In genomic region chr16:1929105-1929504, GRCh38 we compare ENCODE assay signal across 8 cellular contexts. TPM values are rescaled to one million over a fixed set of nuclear protein-coding genes. Genes with fewer than 3 reads are reported as not detected.
DNase-seq lines count a peak whose midpoint lies in the region; ATAC-seq, FAIRE-seq and TF ChIP-seq lines count a peak whose summit lies in the region.

No MANE protein-coding gene starts in this region.

- no peaks in the 10 kb centered on the region for H3K27me3 ChIP-seq in ascending aorta
- peaks cover 3% of the 10 kb centered on the region for H3K27me3 ChIP-seq in keratinocyte (ENCODE audit: control insufficient read depth, extremely low read depth, insufficient read depth, low read length)
- peaks cover 0 to 33% (median 0%) of the 10 kb centered on the region in 3 donors for H3K27me3 ChIP-seq in stomach

- H3K4me3 ChIP-seq in NB4 (ENCODE audit: low read depth, low read length): no peak overlapping the region
- peak overlapping the region; percentile 64 to 75 for H3K4me3 ChIP-seq in ascending aorta
- peak overlapping the region in 2 of 3 experiments; percentile 35 to 53 for H3K4me3 ChIP-seq in keratinocyte (ENCODE audit: control insufficient read depth in 2 of 3, extremely low read depth in 1 of 3, insufficient read depth in 2 of 3, low read depth in 1 of 3, low read length in 3 of 3)
- peak overlapping the region; percentile 58 to 68 (median 64) for H3K4me3 ChIP-seq in stomach

- H3K36me3 ChIP-seq in ascending aorta (no peaks in the 10 kb centered on the region), keratinocyte (ENCODE audit: control insufficient read depth in 2 of 2, extremely low read depth in 1 of 2, insufficient read depth in 2 of 2, low read length in 2 of 2) (no peaks in the 10 kb centered on the region), stomach (no peaks in the 10 kb centered on the region)

- H3K27me3 Mint-ChIP-seq in activated naive CD4-positive, alpha-beta T cell treated with anti-CD3 and anti-CD28 coated beads, Interleukin-2, amount 10 ng/mL, durations not matched to agents 7 days and 5 days: peaks cover 45% of the 10 kb centered on the region

- peaks cover 4% of the 10 kb centered on the region for H3K4me1 Mint-ChIP-seq in activated naive CD4-positive, alpha-beta T cell treated with anti-CD3 and anti-CD28 coated beads, Interleukin-2, amount 10 ng/mL, durations not matched to agents 7 days and 5 days

- peak overlapping the region; percentile 54 for H3K4me2 ChIP-seq in keratinocyte (ENCODE audit: control insufficient read depth, extremely low read depth, insufficient read depth, low read depth, low read length)

- TF ChIP-seq CTCF in NB4 (IDR thresholded peaks at IDR 0.05; ENCODE audit: low read depth, low read length) (no peak), ascending aorta (IDR thresholded peaks at IDR 0.05) (no peak), keratinocyte (optimal IDR thresholded peaks at IDR 0.05 in 1 of 3, IDR thresholded peaks at IDR 0.05 in 1 of 3, conservative IDR thresholded peaks at IDR 0.05 in 1 of 3; ENCODE audit: extremely low read depth in 1 of 3, insufficient read depth in 2 of 3, low read length in 3 of 3) (no peak), stomach (IDR thresholded peaks at IDR 0.05) (no peak)

- H3K9me3 Mint-ChIP-seq in activated naive CD4-positive, alpha-beta T cell treated with anti-CD3 and anti-CD28 coated beads, Interleukin-2, amount 10 ng/mL, durations not matched to agents 7 days and 5 days: no peaks in the 10 kb centered on the region

- dilution Hi-C loops in keratinocyte (cut with MboI; ENCODE audit: extremely low pct_ligation_motif_present, low sequenced_read_pairs): no loop called here

- no peak for ATAC-seq in GM18502 (IDR thresholded peaks at IDR 0.05; ENCODE audit: poor library complexity, unreplicated experiment)

- H4K20me1 ChIP-seq in keratinocyte (ENCODE audit: control insufficient read depth, extremely low read depth, insufficient read depth, low read length): no peaks in the 10 kb centered on the region

- no peaks in the 10 kb centered on the region for H3K79me2 ChIP-seq in keratinocyte (ENCODE audit: control insufficient read depth, insufficient read depth, low read length)

- peak; percentile 39 for DNase-seq in activated naive CD4-positive, alpha-beta T cell treated with anti-CD3 and anti-CD28 coated beads, Interleukin-2, amount 10 ng/mL, durations not matched to agents 7 days and 5 days
- DNase-seq in activated naive CD4-positive, alpha-beta T cell (lab: John Stamatoyannopoulos, UW): no peak
- DNase-seq in NB4 (ENCODE audit: low read depth): peak; percentile 47
- DNase-seq in ascending aorta (ENCODE audit: low spot score in 2 of 2): no peak
- DNase-seq in keratinocyte (ENCODE audit: low read depth, low spot score): no peak
- no peak for DNase-seq in stomach
- DNase-seq in retina: no peak

- H2AFZ ChIP-seq in keratinocyte (ENCODE audit: control insufficient read depth, low read length): peak overlapping the region; percentile 69

- peak overlapping the region; percentile 63 for H3K4me3 Mint-ChIP-seq in activated naive CD4-positive, alpha-beta T cell treated with anti-CD3 and anti-CD28 coated beads, Interleukin-2, amount 10 ng/mL, durations not matched to agents 7 days and 5 days

- TF ChIP-seq POLR2A in NB4 (IDR thresholded peaks at IDR 0.05; ENCODE audit: extremely low read depth, insufficient read length): no peak
- TF ChIP-seq POLR2A in stomach (IDR thresholded peaks at IDR 0.05): no peak

- no peak for TF ChIP-seq EP300 in stomach (IDR thresholded peaks at IDR 0.05)

- CTCF ChIA-PET in activated naive CD4-positive, alpha-beta T cell treated with anti-CD3 and anti-CD28 coated beads, Interleukin-2, amount 10 ng/mL, durations not matched to agents 7 days and 5 days (lab: Charles Lee): interaction anchor here (1.0 to 2.5 kb wide), 7 partner anchors 8 to 146 kb away, joined by 3 to 10 read pairs (median 4); partner anchors contain the start of genes MSRB1, NUBP2 and SPSB3

- intact Hi-C loops in ascending aorta (cut with DNase I): loop anchor here (2.0 kb wide), 2 partner anchors 14 to 64 kb away; partner anchors contain the start of gene MSRB1
- intact Hi-C loops in stomach (cut with DNase I; ENCODE audit: low total_unique reads): no loop called here

- H3K36me3 Mint-ChIP-seq in activated naive CD4-positive, alpha-beta T cell treated with anti-CD3 and anti-CD28 coated beads, Interleukin-2, amount 10 ng/mL, durations not matched to agents 7 days and 5 days: no peaks in the 10 kb centered on the region

- 7 to 23% (median 10%) methylated on average over 9 to 11 of the region's 11 CpGs for WGBS in stomach, 5 donors

- H3K27ac Mint-ChIP-seq in activated naive CD4-positive, alpha-beta T cell treated with anti-CD3 and anti-CD28 coated beads, Interleukin-2, amount 10 ng/mL, durations not matched to agents 7 days and 5 days: no peak overlapping the region

- H3K9ac ChIP-seq in keratinocyte (ENCODE audit: control insufficient read depth, extremely low read depth, insufficient read depth, low read length): peak overlapping the region; percentile 15

- H3K9me1 ChIP-seq in keratinocyte (ENCODE audit: control insufficient read depth, extremely low read depth, insufficient read depth, low read length): no peaks in the 10 kb centered on the region

- H3K27ac ChIP-seq in ascending aorta (peak overlapping the region in 1 of 2 donors; percentile 70), keratinocyte (ENCODE audit: control insufficient read depth, insufficient read depth, low read length) (no peak overlapping the region), stomach (peak overlapping the region in 4 of 5 donors; percentile 76 to 86 (median 82))

- no peak for FAIRE-seq in keratinocyte (lab: Jason Lieb, UNC)

- H3K4me1 ChIP-seq in ascending aorta (peaks cover 4 to 6% of the 10 kb centered on the region in 2 donors), keratinocyte (ENCODE audit: control insufficient read depth, extremely low read depth, insufficient read depth, low read length) (peaks cover 5% of the 10 kb centered on the region), stomach (peaks cover 0 to 23% (median 14%) of the 10 kb centered on the region in 4 donors)

- H3K9me3 ChIP-seq in ascending aorta: no peaks in the 10 kb centered on the region
- H3K9me3 ChIP-seq in keratinocyte (ENCODE audit: control insufficient read depth, low read depth, low read length): no peaks in the 10 kb centered on the region
- H3K9me3 ChIP-seq in stomach: no peaks in the 10 kb centered on the region

RNA-seq across cellular contexts. Expression of gene HS3ST6, which starts 10.9 kb away (rescaled TPM):
- total RNA-seq in ascending aorta (not detected), stomach (not detected)
- polyA plus RNA-seq in keratinocyte (0.09 TPM in 1 of 3 replicates, not detected in the others), stomach (1 to 10 TPM in 1 of 3 donors, not detected in 2; 1.6 TPM)
- 2.0 TPM for polyA plus RNA-seq in keratinocyte (2011; ENCODE audit: low read depth)
- 0.05 TPM in 2 replicates for polyA plus RNA-seq in keratinocyte (2011; cell fraction: cytosol; rRNA removed)
- polyA plus RNA-seq in keratinocyte (2011; cell fraction: nucleus; rRNA removed): 0.09 TPM in 1 of 2 replicates, not detected in the other
- polyA plus RNA-seq in keratinocyte (2012; ENCODE audit: low replicate concordance): 0.08 and 8.9 TPM in 2 replicates
- polyA minus RNA-seq in keratinocyte: not detected in 3 replicates
- not detected for polyA minus RNA-seq in keratinocyte (2011; cell fraction: cytosol; rRNA and poly(A)+ RNA removed)
- polyA minus RNA-seq in keratinocyte (2011; cell fraction: nucleus; rRNA and poly(A)+ RNA removed): 0.32 TPM in 1 of 2 replicates, not detected in the other

RNA-seq across cellular contexts. Expression of gene MSRB1, which starts 13.9 kb away (rescaled TPM):
- 32.9 TPM for total RNA-seq in ascending aorta
- polyA plus RNA-seq in keratinocyte: 23.9 to 45.4 TPM (median 25.2 TPM) in 3 replicates
- polyA plus RNA-seq in keratinocyte (2011; ENCODE audit: low read depth): 7.0 TPM
- 21.9 and 31.4 TPM in 2 replicates for polyA plus RNA-seq in keratinocyte (2011; cell fraction: cytosol; rRNA removed)
- polyA plus RNA-seq in keratinocyte (2011; cell fraction: nucleus; rRNA removed): 11.0 and 14.2 TPM in 2 replicates
- 19.5 and 22.2 TPM in 2 replicates for polyA plus RNA-seq in keratinocyte (2012; ENCODE audit: low replicate concordance)
- 21.7 to 40.1 TPM (median 27.8 TPM) in 3 replicates for polyA minus RNA-seq in keratinocyte
- 17.3 TPM for polyA minus RNA-seq in keratinocyte (2011; cell fraction: cytosol; rRNA and poly(A)+ RNA removed)
- 7.0 and 9.4 TPM in 2 replicates for polyA minus RNA-seq in keratinocyte (2011; cell fraction: nucleus; rRNA and poly(A)+ RNA removed)
- 10 to 100 TPM in 3 of 5 donors, 1 to 10 TPM in 1, not detected in 1; 6.2 to 61.1 (median 16.3) TPM for total RNA-seq in stomach
- 10 to 100 TPM; 31.2 to 68.5 (median 48.9) TPM for polyA plus RNA-seq in stomach

RNA-seq across cellular contexts. Expression of gene RPL3L, which starts 25.4 kb away (rescaled TPM):
- total RNA-seq in ascending aorta (not detected), stomach (not detected)
- polyA plus RNA-seq in keratinocyte (0.34 to 0.38 TPM (median 0.37 TPM) in 3 replicates), stomach (under 1 TPM in 2 of 3 donors, not detected in 1; 0.05 to 0.19 TPM)
- polyA plus RNA-seq in keratinocyte (2011; ENCODE audit: low read depth): 0.36 TPM
- 0.11 and 0.13 TPM in 2 replicates for polyA plus RNA-seq in keratinocyte (2011; cell fraction: cytosol; rRNA removed)
- 0.15 and 0.25 TPM in 2 replicates for polyA plus RNA-seq in keratinocyte (2011; cell fraction: nucleus; rRNA removed)
- polyA plus RNA-seq in keratinocyte (2012; ENCODE audit: low replicate concordance): 0.23 and 0.54 TPM in 2 replicates
- 0.13 to 0.16 TPM in 2 of 3 replicates, not detected in the other for polyA minus RNA-seq in keratinocyte
- not detected for polyA minus RNA-seq in keratinocyte (2011; cell fraction: cytosol; rRNA and poly(A)+ RNA removed)
- polyA minus RNA-seq in keratinocyte (2011; cell fraction: nucleus; rRNA and poly(A)+ RNA removed): not detected in 2 replicates

RNA-seq across cellular contexts. Expression of gene NDUFB10, which starts 30.2 kb away (rescaled TPM):
- total RNA-seq in ascending aorta (68.2 TPM), stomach (100 to 1,000 TPM in 1 of 5 donors, 10 to 100 TPM in 4; 28.6 to 119 (median 57.5) TPM)
- polyA plus RNA-seq in keratinocyte (97.9 to 161 TPM (median 107 TPM) in 3 replicates), stomach (100 to 1,000 TPM; 242 to 285 (median 253) TPM)
- polyA plus RNA-seq in keratinocyte (2011; ENCODE audit: low read depth): 175 TPM
- 102 and 257 TPM in 2 replicates for polyA plus RNA-seq in keratinocyte (2011; cell fraction: cytosol; rRNA removed)
- polyA plus RNA-seq in keratinocyte (2011; cell fraction: nucleus; rRNA removed): 41.3 and 67.7 TPM in 2 replicates
- polyA plus RNA-seq in keratinocyte (2012; ENCODE audit: low replicate concordance): 165 and 226 TPM in 2 replicates
- 73.1 to 100 TPM (median 84.8 TPM) in 3 replicates for polyA minus RNA-seq in keratinocyte
- 249 TPM for polyA minus RNA-seq in keratinocyte (2011; cell fraction: cytosol; rRNA and poly(A)+ RNA removed)
- polyA minus RNA-seq in keratinocyte (2011; cell fraction: nucleus; rRNA and poly(A)+ RNA removed): 32.2 and 40.3 TPM in 2 replicates

RNA-seq across cellular contexts. Expression of gene RPS2, which starts 35.5 kb away (rescaled TPM):
- total RNA-seq in ascending aorta (2,866 TPM), stomach (1,000 to 10,000 TPM in 4 of 5 donors, 100 to 1,000 TPM in 1; 997 to 2,615 (median 1,653) TPM)
- polyA plus RNA-seq in keratinocyte (2,750 to 6,036 TPM (median 3,573 TPM) in 3 replicates), stomach (1,000 to 10,000 TPM; 2,720 to 4,842 (median 2,788) TPM)
- polyA plus RNA-seq in keratinocyte (2011; ENCODE audit: low read depth): 1,273 TPM
- polyA plus RNA-seq in keratinocyte (2011; cell fraction: cytosol; rRNA removed): 4,082 and 7,559 TPM in 2 replicates
- polyA plus RNA-seq in keratinocyte (2011; cell fraction: nucleus; rRNA removed): 1,224 and 1,590 TPM in 2 replicates
- polyA plus RNA-seq in keratinocyte (2012; ENCODE audit: low replicate concordance): 4,497 and 4,796 TPM in 2 replicates
- polyA minus RNA-seq in keratinocyte: 3,614 to 6,436 TPM (median 5,566 TPM) in 3 replicates
- polyA minus RNA-seq in keratinocyte (2011; cell fraction: cytosol; rRNA and poly(A)+ RNA removed): 6,872 TPM
- 646 and 794 TPM in 2 replicates for polyA minus RNA-seq in keratinocyte (2011; cell fraction: nucleus; rRNA and poly(A)+ RNA removed)

Comparison
In these comparisons a context has a peak if more than half of its experiments do, and no peak if none do; other contexts are left out.
1. DNase-seq: peak in activated naive CD4-positive, alpha-beta T cell treated with anti-CD3 and anti-CD28 coated beads, Interleukin-2, amount 10 ng/mL, durations not matched to agents 7 days and 5 days (single experiment) and NB4 (single experiment); none in activated naive CD4-positive, alpha-beta T cell (0 of 4), ascending aorta (0 of 2), keratinocyte (single experiment), stomach (single experiment) and retina (single experiment).